Comparison of ENCODE assay signal across 23 cellular contexts in the genomic region with DNA sequence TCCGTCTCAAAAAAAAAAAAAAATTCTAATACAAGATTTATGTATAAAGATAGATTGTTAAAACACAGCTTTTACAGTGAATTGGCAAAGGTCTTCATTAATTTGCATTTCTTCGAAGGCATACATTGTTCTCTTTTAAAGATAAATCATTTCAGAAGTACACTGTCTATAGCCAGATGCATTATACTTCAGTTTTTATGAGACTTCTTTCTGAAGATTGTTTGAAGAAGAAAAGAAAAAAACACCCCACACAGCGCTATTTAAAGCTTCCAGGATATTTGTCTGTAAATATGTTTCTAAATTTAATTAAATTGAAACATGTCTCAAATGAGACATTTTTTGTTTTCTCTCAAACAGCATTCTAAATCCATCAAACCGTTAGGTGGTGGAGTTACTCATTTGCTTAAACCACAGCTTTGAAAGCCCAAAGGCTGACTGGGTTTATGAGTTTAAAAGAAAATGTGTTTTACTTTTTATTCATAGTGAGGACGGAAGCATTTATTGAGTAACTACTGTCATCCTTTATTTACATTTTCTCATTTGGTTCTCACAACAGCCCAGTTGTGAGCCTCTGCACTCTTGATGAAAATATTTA. TPM values are rescaled to one million over a fixed set of nuclear protein-coding genes. Genes with fewer than 3 reads are reported as not detected.
DNase-seq lines count a peak whose midpoint lies in the region; ATAC-seq, FAIRE-seq and TF ChIP-seq lines count a peak whose summit lies in the region.
"Had no signal": no experiment of that assay in that cellular context is flagged by ENCODE, and none has a peak within 500 bp of the region (broad histone marks: within the 10 kb centered on the region; RNA-seq: fewer than 3 reads in every experiment).

No MANE protein-coding gene starts in this region.

- no peaks in the 10 kb centered on the region for H3K79me2 ChIP-seq in GM12878 (ENCODE audit: control insufficient read depth, insufficient read depth, low read length)

- TF ChIP-seq CTCF in GM12878 (IDR thresholded peaks at IDR 0.05 in 2 of 3, conservative IDR thresholded peaks at IDR 0.05 in 1 of 3; ENCODE audit: control insufficient read depth in 2 of 3, extremely low read depth in 1 of 3, insufficient read depth in 1 of 3, low read depth in 3 of 3, low read length in 3 of 3) = no peak

- no peak overlapping the region for H3K27ac ChIP-seq in GM12878 (ENCODE audit: control insufficient read depth, insufficient read depth)
- H3K27ac ChIP-seq: heart left ventricle had no signal

- no peak for FAIRE-seq in GM12878 (lab: Jason Lieb, UNC)
- FAIRE-seq: GM12892, GM19239 had no signal

- no peak overlapping the region for H3K9ac ChIP-seq in GM12878 (ENCODE audit: control insufficient read depth, insufficient read depth, low read length)

- SMC1A ChIA-PET in GM12878 (lab: Charles Lee; ENCODE audit: uncharacterized antibody, unreplicated experiment) = no interaction called here

- POLR2A ChIA-PET in GM12878 (lab: Charles Lee) = no interaction called here

- H3K36me3 ChIP-seq in GM12878 (ENCODE audit: control insufficient read depth in 2 of 2, insufficient read depth in 2 of 2, low read length in 1 of 2) (no peaks in the 10 kb centered on the region), MG63 (no peaks in the 10 kb centered on the region)

- no peak overlapping the region for H3K4me2 ChIP-seq in GM12878 (ENCODE audit: control insufficient read depth, insufficient read depth)

- peak; percentile 55 for ATAC-seq in GM18499 (IDR thresholded peaks at IDR 0.05; ENCODE audit: insufficient read depth, unreplicated experiment)
- peak; percentile 74 for ATAC-seq in GM21529 (IDR thresholded peaks at IDR 0.05; ENCODE audit: unreplicated experiment)
- peak; percentile 77 for ATAC-seq in HG03045 (IDR thresholded peaks at IDR 0.05; ENCODE audit: unreplicated experiment)
- peak; percentile 45; the same call in 2 of the 3 replicates for ATAC-seq in GM12878
- no peak for ATAC-seq in HG02571 (IDR thresholded peaks at IDR 0.05; ENCODE audit: unreplicated experiment)
- ATAC-seq: heart left ventricle, Panc1 had no signal

- no peaks in the 10 kb centered on the region for H4K20me1 ChIP-seq in GM12878 (ENCODE audit: control insufficient read depth, insufficient read depth)

- BruUV-seq in GM12878 (replicated peaks; lab: Mats Ljungman, UMichigan) = no TSS peak

- no peak overlapping the region for H3K4me3 ChIP-seq in GM12878
- H3K4me3 ChIP-seq in MG63 = no peak overlapping the region
- H3K4me3 ChIP-seq: heart left ventricle, lung had no signal

- CTCF ChIA-PET in GM12878 (lab: Yijun Ruan, JAX) = no interaction called here

- no peak overlapping the region for H2AFZ ChIP-seq in GM12878 (ENCODE audit: control insufficient read depth, low read depth, low read length)

- TF ChIP-seq RAD21 in GM12878 (IDR thresholded peaks at IDR 0.05; ENCODE audit: insufficient read depth, low read depth, low read length) = no peak

- intact Hi-C loops in GM12878 (cut with micrococcal nuclease; ENCODE audit: unreplicated experiment) = no loop called here

- in situ Hi-C loops in GM12878 (cut with MboI) = no loop called here

- H3K27me3 ChIP-seq in GM12878 (replicated peaks in 1 of 2; ENCODE audit: control insufficient read depth in 2 of 2, insufficient read depth in 2 of 2, low read length in 1 of 2) = no peaks in the 10 kb centered on the region; a peak in 1 of 4 replicates
- no peaks in the 10 kb centered on the region for H3K27me3 ChIP-seq in MG63

- H3K4me1 ChIP-seq in GM12878 (ENCODE audit: control insufficient read depth, insufficient read depth, low read length) = 0 out of 2 replicates have a peak, but pooled peaks cover 3% of the 10 kb centered on the region

- TF ChIP-seq EP300 in GM12878 (IDR thresholded peaks at IDR 0.05; ENCODE audit: borderline replicate concordance in 1 of 2, control insufficient read depth in 1 of 2, low read depth in 2 of 2, low read length in 2 of 2) = no peak

- H3K9me3 ChIP-seq in GM12878 (replicated peaks; ENCODE audit: control insufficient read depth, insufficient read depth, low read length) = no peaks in the 10 kb centered on the region
- H3K9me3 ChIP-seq in MG63 = no peaks in the 10 kb centered on the region
- H3K9me3 ChIP-seq: heart left ventricle had no signal

- no peak for TF ChIP-seq POLR2A in GM12878 (IDR thresholded peaks at IDR 0.05; ENCODE audit: low read depth, low read length)

- DNase-seq in GM12878 (ENCODE audit: low read depth, low spot score) (no peak), MG63 (no peak), HuH-7.5 (ENCODE audit: low spot score) (no peak), nucleus accumbens (lab: John Stamatoyannopoulos, UW) (no peak)
- DNase-seq: activated CD4-positive, alpha-beta T cell treated with anti-CD3 and anti-CD28 coated beads, Interleukin-2, amount 10 ng/mL, durations not matched to agents 24 days and 14 days; activated CD8-positive, alpha-beta memory T cell treated with anti-CD3 and anti-CD28 coated beads, Interleukin-2, amount 50 U/mL, for 48 hours; activated gamma-delta T cell treated with Interleukin-2 at 50 U/mL for 16 hours; amygdala; effector memory CD4-positive, alpha-beta T cell; GOT3; heart left ventricle; immature natural killer cell; KBM-7; NCI-H1105 treated with DMSO at 0.1 percent for 48 hours; stimulated activated CD4-positive, alpha-beta T cell treated with anti-CD3 and anti-CD28 coated beads, Interleukin-4, amount 100 ng/mL, for 1 hour had no signal

- RAD21 ChIA-PET in GM12878 (lab: Charles Lee; ENCODE audit: unreplicated experiment) = no interaction called here

- WGBS in GM12878 (ENCODE audit: insufficient coverage, insufficient replicate concordance, low lambda C conversion rate, missing lambda C conversion rate) = 17% methylated on average over 5 of the region's 5 CpGs

TF ChIP-seq in GM12878, 131 proteins besides CTCF, POLR2A, EP300 and RAD21 (continues in another document):
- TF ChIP-seq RUNX3 (IDR thresholded peaks at IDR 0.05; ENCODE audit: low read length) (peak; percentile 68), MTA3 (IDR thresholded peaks at IDR 0.05; ENCODE audit: borderline replicate concordance, low read length) (no peak), FOXM1 (IDR thresholded peaks at IDR 0.05; ENCODE audit: low read depth, low read length) (no peak), ZNF384 (IDR thresholded peaks at IDR 0.05; ENCODE audit: borderline replicate concordance, low read depth, low read length) (no peak), POU2F2 (IDR thresholded peaks at IDR 0.05; ENCODE audit: borderline replicate concordance, low read depth, low read length) (0 out of 3 replicates have a peak, but pooled peaks have one; percentile 28)

RNA-seq across cellular contexts. Expression of gene C1GALT1C1L, which starts 42.4 kb away (rescaled TPM):
- total RNA-seq in GM12878 (2013; cell fraction: nucleolus; rRNA removed) = not detected in 2 replicates
- not detected in 2 replicates for total RNA-seq in GM12878 (2014; rRNA removed)
- not detected in 2 replicates for total RNA-seq in GM12878 (2014; rRNA removed; fragmentation: Illumina TruSeq; extraction: Trizol)
- total RNA-seq in GM12878 (2021) = not detected in 2 replicates
- polyA plus RNA-seq in GM12878 (2011; ENCODE audit: low read depth) = not detected
- polyA plus RNA-seq in GM12878 (2011; rRNA removed) = not detected in 2 replicates
- polyA plus RNA-seq in GM12878 (2011; cell fraction: cytosol; rRNA removed) = not detected in 2 replicates
- polyA plus RNA-seq in GM12878 (2011; cell fraction: nucleus; rRNA removed) = not detected in 2 replicates
- polyA plus RNA-seq in GM12878 (2012) = not detected in 2 replicates
- polyA plus RNA-seq in GM12878 (2014; fragmentation: Illumina TruSeq; extraction: Trizol) = not detected in 2 replicates
- polyA plus RNA-seq in GM12878 (2014; fragmentation: Nextera tagmentation; extraction: Ambion mirVana) = not detected
- polyA plus RNA-seq in GM12878 (2014; rRNA removed) = not detected in 2 replicates
- polyA plus RNA-seq in GM12878 (2016; fragmentation: Nextera tagmentation; extraction: Ambion mirVana) = not detected
- polyA minus RNA-seq in GM12878 (2011; rRNA and poly(A)+ RNA removed) = not detected in 2 replicates
- polyA minus RNA-seq in GM12878 (2011; cell fraction: cytosol; rRNA and poly(A)+ RNA removed) = not detected in 2 replicates
- not detected in 2 replicates for polyA minus RNA-seq in GM12878 (2011; cell fraction: nucleus; rRNA and poly(A)+ RNA removed)
- not detected in 2 replicates for total RNA-seq in MG63 (2014; rRNA removed; shearing (Covaris generic); ENCODE audit: low replicate concordance)
- total RNA-seq: activated CD4-positive, alpha-beta T cell treated with anti-CD3 and anti-CD28 coated beads, Interleukin-2, amount 10 ng/mL, durations not matched to agents 24 days and 14 days had no signal
- polyA plus RNA-seq: immature natural killer cell had no signal

RNA-seq across cellular contexts. Expression of gene DYNC2LI1, which starts 55.2 kb away (rescaled TPM):
- total RNA-seq in GM12878 (2013; cell fraction: nucleolus; rRNA removed) = 54.3 and 54.8 TPM in 2 replicates
- 13.7 and 18.0 TPM in 2 replicates for total RNA-seq in GM12878 (2014; rRNA removed)
- total RNA-seq in GM12878 (2014; rRNA removed; fragmentation: Illumina TruSeq; extraction: Trizol) = 17.8 and 19.2 TPM in 2 replicates
- total RNA-seq in GM12878 (2021) = 9.5 and 10.9 TPM in 2 replicates
- polyA plus RNA-seq in GM12878 (2011; ENCODE audit: low read depth) = 9.6 TPM
- polyA plus RNA-seq in GM12878 (2011; rRNA removed) = 25.6 and 46.8 TPM in 2 replicates
- 5.5 and 8.2 TPM in 2 replicates for polyA plus RNA-seq in GM12878 (2011; cell fraction: cytosol; rRNA removed)
- 14.4 and 16.7 TPM in 2 replicates for polyA plus RNA-seq in GM12878 (2011; cell fraction: nucleus; rRNA removed)
- polyA plus RNA-seq in GM12878 (2012) = 10.5 and 15.4 TPM in 2 replicates
- 20.0 and 20.5 TPM in 2 replicates for polyA plus RNA-seq in GM12878 (2014; fragmentation: Illumina TruSeq; extraction: Trizol)
- 10 to 100 TPM; 27.2 to 27.3 TPM for polyA plus RNA-seq in GM12878 (2014; fragmentation: Nextera tagmentation; extraction: Ambion mirVana)
- 12.5 and 16.0 TPM in 2 replicates for polyA plus RNA-seq in GM12878 (2014; rRNA removed)
- 10 to 100 TPM; 18.6 to 20.2 TPM for polyA plus RNA-seq in GM12878 (2016; fragmentation: Nextera tagmentation; extraction: Ambion mirVana)
- polyA minus RNA-seq in GM12878 (2011; rRNA and poly(A)+ RNA removed) = 7.0 and 8.1 TPM in 2 replicates
- 3.2 and 3.5 TPM in 2 replicates for polyA minus RNA-seq in GM12878 (2011; cell fraction: cytosol; rRNA and poly(A)+ RNA removed)
- 5.0 and 5.4 TPM in 2 replicates for polyA minus RNA-seq in GM12878 (2011; cell fraction: nucleus; rRNA and poly(A)+ RNA removed)
- 22.4 and 22.5 TPM in 2 replicates for total RNA-seq in MG63 (2014; rRNA removed; shearing (Covaris generic); ENCODE audit: low replicate concordance)
